11 cellular contexts compared by ENCODE assay signal in the genomic region with DNA sequence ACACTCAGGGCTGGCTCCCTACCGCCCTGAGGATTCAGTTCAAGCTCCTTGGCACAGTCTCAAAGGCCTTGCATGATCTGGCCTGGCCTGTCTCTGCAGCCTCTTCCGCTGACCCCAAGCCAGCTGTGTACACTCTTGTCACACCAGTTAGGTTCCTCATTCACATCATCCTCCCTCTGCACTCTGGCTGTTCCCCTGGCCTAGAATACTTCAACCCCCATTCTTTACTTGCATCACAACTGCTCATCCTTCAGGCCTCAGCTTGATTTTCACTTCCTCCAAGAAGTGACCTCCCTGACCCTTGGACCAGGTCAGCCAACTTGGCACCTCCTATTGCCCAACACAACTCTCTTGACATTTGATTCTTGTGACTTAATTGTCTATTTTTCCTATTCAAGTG. TPM values are rescaled to one million over a fixed set of nuclear protein-coding genes. Genes with fewer than 3 reads are reported as not detected.
DNase-seq lines count a peak whose midpoint lies in the region; ATAC-seq, FAIRE-seq and TF ChIP-seq lines count a peak whose summit lies in the region.
"Had no signal": no experiment of that assay in that cellular context is flagged by ENCODE, and none has a peak within 500 bp of the region (broad histone marks: within the 10 kb centered on the region; RNA-seq: fewer than 3 reads in every experiment).

No MANE protein-coding gene starts in this region.

- POLR2A ChIA-PET in PC-9 (lab: Charles Lee; ENCODE audit: unreplicated experiment): interaction anchor here (0.6 kb wide), 1 partner anchor 10 kb away, joined by 5 read pairs; no protein-coding TSS in a partner anchor

- no peaks in the 10 kb centered on the region for H3K27me3 ChIP-seq in PC-9 (ENCODE audit: insufficient read depth, low read depth)
- H3K27me3 ChIP-seq in left ventricle myocardium inferior (ENCODE audit: low read depth): no peaks in the 10 kb centered on the region
- no peaks in the 10 kb centered on the region for H3K27me3 ChIP-seq in small intestine (ENCODE audit: control insufficient read depth in 2 of 2, insufficient read depth in 2 of 2, low read length in 2 of 2)
- no peaks in the 10 kb centered on the region for H3K27me3 ChIP-seq in GM23248 (replicated peaks; ENCODE audit: insufficient read depth)

- 82 to 95% (median 90%) methylated on average over 2 of the region's 2 CpGs for WGBS in small intestine, 3 donors
- WGBS in GM23248 (ENCODE audit: low coverage in 1 of 2, low lambda C conversion rate in 2 of 2, missing lambda C conversion rate in 2 of 2), 2 experiments: 96% methylated on average over 2 of the region's 2 CpGs

- CTCF ChIA-PET in PC-9 (lab: Charles Lee): interaction anchor here (1.2 kb wide), 1 partner anchor 24 kb away, joined by 3 read pairs; no protein-coding TSS in a partner anchor

- H3K9me3 ChIP-seq in PC-9 (ENCODE audit: insufficient read depth, low read depth) (no peaks in the 10 kb centered on the region), left ventricle myocardium inferior (replicated peaks) (no peaks in the 10 kb centered on the region), small intestine (ENCODE audit: control insufficient read depth, low read depth) (no peaks in the 10 kb centered on the region), GM23248 (ENCODE audit: low read depth) (no peaks in the 10 kb centered on the region)

- no peaks in the 10 kb centered on the region for H4K20me1 ChIP-seq in PC-9 (ENCODE audit: insufficient read depth)
- H4K20me1 ChIP-seq in GM23248 (ENCODE audit: insufficient read depth): no peaks in the 10 kb centered on the region

- no peak for FAIRE-seq in small intestine (lab: Jason Lieb, UNC)

- H3K27ac ChIP-seq in PC-9 (peak overlapping the region; percentile 94), left ventricle myocardium inferior (replicated peaks) (peak overlapping the region; percentile 89), small intestine (ENCODE audit: low read depth in 1 of 2, low read length in 1 of 2) (peak overlapping the region in 1 of 2 donors; percentile 32), GM23248 (no peak overlapping the region)

- no TSS peak for BruUV-seq in PC-9 (replicated peaks; lab: Mats Ljungman, UMichigan)

- H2AFZ ChIP-seq in PC-9 (no peak overlapping the region), GM23248 (no peak overlapping the region)

- H3K4me1 ChIP-seq in PC-9 (replicated peaks; ENCODE audit: insufficient read depth) (peaks cover 52% of the 10 kb centered on the region), left ventricle myocardium inferior (peaks cover 39% of the 10 kb centered on the region), small intestine (ENCODE audit: control insufficient read depth in 2 of 2, insufficient read depth in 1 of 2, low read depth in 1 of 2, low read length in 1 of 2) (no peaks in the 10 kb centered on the region), GM23248 (ENCODE audit: insufficient read depth) (peaks cover 50% of the 10 kb centered on the region)

- H3K36me3 ChIP-seq in PC-9 (ENCODE audit: low read depth) (no peaks in the 10 kb centered on the region), left ventricle myocardium inferior (no peaks in the 10 kb centered on the region), small intestine (ENCODE audit: control insufficient read depth in 2 of 2, insufficient read depth in 2 of 2, low read length in 2 of 2) (no peaks in the 10 kb centered on the region), GM23248 (ENCODE audit: low read depth) (no peaks in the 10 kb centered on the region)

- DNase-seq in PC-9: peak in 1 of 2 experiments; percentile 34
- peak; percentile 43 for DNase-seq in left ventricle myocardium inferior
- DNase-seq in small intestine: peak; percentile 53
- DNase-seq in stimulated activated CD4-positive, alpha-beta T cell treated with anti-CD3 and anti-CD28 coated beads, Interleukin-15, amount 100 ng/mL, for 24 hours: no peak
- no peak for DNase-seq in GM23248
- DNase-seq: Calu3; stimulated activated CD4-positive, alpha-beta T cell treated with anti-CD3 and anti-CD28 coated beads, Interleukin-1b, Interleukin-23, amount 100 ng/mL, for 48 hours; SW 1271 had no signal

- in situ Hi-C loops in GM23248 (cut with MboI): no loop called here

- ATAC-seq in GM19023 (IDR thresholded peaks at IDR 0.05; ENCODE audit: unreplicated experiment) (peak; percentile 57), HG02642 (IDR thresholded peaks at IDR 0.05; ENCODE audit: poor library complexity, unreplicated experiment) (no peak), GM21360 (IDR thresholded peaks at IDR 0.05; ENCODE audit: unreplicated experiment) (no peak)

- TF ChIP-seq CTCF in PC-9 (conservative IDR thresholded peaks at IDR 0.05) (no peak), left ventricle myocardium inferior (IDR thresholded peaks at IDR 0.05; ENCODE audit: borderline replicate concordance) (no peak)

- H3F3A ChIP-seq in PC-9 (ENCODE audit: insufficient read depth, low read depth) (peaks cover 38% of the 10 kb centered on the region), GM23248 (ENCODE audit: insufficient read depth) (peaks cover 28% of the 10 kb centered on the region)

- H3K79me2 ChIP-seq in PC-9 (ENCODE audit: low read depth) (no peaks in the 10 kb centered on the region), GM23248 (ENCODE audit: insufficient read depth) (no peaks in the 10 kb centered on the region)

- no peak overlapping the region for H3K9ac ChIP-seq in GM23248

- H3K9me2 ChIP-seq in PC-9 (ENCODE audit: insufficient read depth) (no peaks in the 10 kb centered on the region), GM23248 (ENCODE audit: insufficient read depth) (no peaks in the 10 kb centered on the region)

- H3K4me3 ChIP-seq in PC-9 (no peak overlapping the region), left ventricle myocardium inferior (no peak overlapping the region), small intestine (ENCODE audit: low read depth in 1 of 2, low read length in 2 of 2) (no peak overlapping the region), GM23248 (no peak overlapping the region)

- peak overlapping the region; percentile 83 for H3K4me2 ChIP-seq in PC-9
- H3K4me2 ChIP-seq in GM23248 (ENCODE audit: unreplicated experiment): no peak overlapping the region

- intact Hi-C loops in PC-9 (cut with micrococcal nuclease; ENCODE audit: unreplicated experiment) (loop anchor here (2.0 kb wide), 1 partner anchor 19 kb away; a partner anchor contains a TSS), left ventricle myocardium inferior (cut with micrococcal nuclease) (no loop called here)

RNA-seq across cellular contexts. Expression of a gene that starts 18.9 kb away (rescaled TPM):
- total RNA-seq in PC-9 (2021) (62.7 and 69.1 TPM in 2 replicates), left ventricle myocardium inferior (68.7 TPM)
- polyA plus RNA-seq in small intestine (10 to 100 TPM; 66.0 to 73.1 (median 67.6) TPM), GM23248 (2016; fragmentation: Nextera tagmentation; extraction: Ambion mirVana) (87.0 and 99.9 TPM in 2 replicates)
- 94.3 and 95.8 TPM in 2 replicates for total RNA-seq in GM23248 (2014; rRNA removed; shearing (Covaris generic))

RNA-seq across cellular contexts. Expression of a gene that starts 24.6 kb away (rescaled TPM):
- 8.5 and 9.0 TPM in 2 replicates for total RNA-seq in PC-9 (2021)
- total RNA-seq in left ventricle myocardium inferior: 27.2 TPM
- 10 to 100 TPM; 10.3 to 18.1 (median 17.3) TPM for polyA plus RNA-seq in small intestine
- total RNA-seq in GM23248 (2014; rRNA removed; shearing (Covaris generic)): 7.5 and 9.5 TPM in 2 replicates
- polyA plus RNA-seq in GM23248 (2016; fragmentation: Nextera tagmentation; extraction: Ambion mirVana): 4.5 and 4.9 TPM in 2 replicates

RNA-seq across cellular contexts. Expression of a gene that starts 38.2 kb away (rescaled TPM):
- 0.20 and 0.53 TPM in 2 replicates for total RNA-seq in PC-9 (2021)
- total RNA-seq in left ventricle myocardium inferior: 0.44 TPM
- not detected for polyA plus RNA-seq in small intestine
- total RNA-seq in GM23248 (2014; rRNA removed; shearing (Covaris generic)): not detected in 2 replicates
- not detected in 2 replicates for polyA plus RNA-seq in GM23248 (2016; fragmentation: Nextera tagmentation; extraction: Ambion mirVana)
- total RNA-seq: Calu3 had no signal

Comparison
In these comparisons a context has a peak if more than half of its experiments do, and no peak if none do; other contexts are left out.
1. DNase-seq: peak in left ventricle myocardium inferior (single experiment) and small intestine (single experiment); none in stimulated activated CD4-positive, alpha-beta T cell treated with anti-CD3 and anti-CD28 coated beads, Interleukin-15, amount 100 ng/mL, for 24 hours (single experiment) and GM23248 (single experiment).